ENCODE assay signal across 40 cellular contexts in genomic region chr12:114004402-114004801, GRCh38.
"Had no signal": no experiment of that assay in that cellular context is flagged by ENCODE, and none has a peak within 500 bp of the region (broad histone marks: within the 10 kb centered on the region; RNA-seq: fewer than 3 reads in every experiment).

No MANE protein-coding gene starts in this region.

- H3K4me3 Mint-ChIP-seq: activated naive CD4-positive, alpha-beta T cell treated with anti-CD3 and anti-CD28 coated beads for 36 hours; activated naive CD4-positive, alpha-beta T cell treated with anti-CD3 and anti-CD28 coated beads, Interleukin-2, amount 10 ng/mL, durations not matched to agents 7 days and 5 days; activated naive CD4-positive, alpha-beta T cell treated with anti-CD3 and anti-CD28 coated beads, Interleukin-2, amount 50 U/mL, for 24 hours; activated naive CD8-positive, alpha-beta T cell; activated naive CD8-positive, alpha-beta T cell treated with anti-CD3 and anti-CD28 coated beads for 36 hours; activated naive CD8-positive, alpha-beta T cell treated with anti-CD3 and anti-CD28 coated beads, Interleukin-2, amount 10 ng/mL, durations not matched to agents 7 days and 5 days; activated naive CD8-positive, alpha-beta T cell treated with anti-CD3 and anti-CD28 coated beads, Interleukin-2, amount 50 U/mL, for 24 hours; activated T-cell treated with anti-CD3 and anti-CD28 coated beads, Interleukin-2, amount 50 U/mL, for 24 hours; activated T-cell treated with anti-CD3 and anti-CD28 coated beads, Interleukin-2, amount 50 U/mL, for 4 hours; activated T-cell treated with anti-CD3 and anti-CD28 coated beads, Interleukin-2, amount 50 U/mL, for 72 hours; activated T-helper 1 cell treated with anti-CD3 and anti-CD28 coated beads, Interleukin-12 subunit alpha, Interleukin-12 subunit beta, Interleukin-2, Interleukin-4 antibody, amounts not matched to agents 30 ng/mL and 10 ng/mL and 1 ng/mL, durations not matched to agents 14 hours and 24 hours and 36 hours; activated T-helper 17 cell treated with anti-CD3 and anti-CD28 coated beads, Interleukin-2, amount 50 U/mL, for 72 hours; brain; central memory CD8-positive, alpha-beta T cell had no signal

- H3K4me1 ChIP-seq: adrenal gland, ascending aorta, body of pancreas, breast epithelium had no signal

- H3K27ac Mint-ChIP-seq: activated naive CD4-positive, alpha-beta T cell treated with anti-CD3 and anti-CD28 coated beads for 36 hours; activated naive CD4-positive, alpha-beta T cell treated with anti-CD3 and anti-CD28 coated beads, Interleukin-2, amount 10 ng/mL, durations not matched to agents 7 days and 5 days; activated naive CD4-positive, alpha-beta T cell treated with anti-CD3 and anti-CD28 coated beads, Interleukin-2, amount 50 U/mL, for 24 hours; activated naive CD4-positive, alpha-beta T cell treated with anti-CD3 and anti-CD28 coated beads, Interleukin-2, amount 50 U/mL, for 72 hours; activated naive CD8-positive, alpha-beta T cell; activated naive CD8-positive, alpha-beta T cell treated with anti-CD3 and anti-CD28 coated beads for 36 hours; activated naive CD8-positive, alpha-beta T cell treated with anti-CD3 and anti-CD28 coated beads, Interleukin-2, amount 10 ng/mL, durations not matched to agents 7 days and 5 days; activated naive CD8-positive, alpha-beta T cell treated with anti-CD3 and anti-CD28 coated beads, Interleukin-2, amount 50 U/mL, for 24 hours; activated T-cell treated with anti-CD3 and anti-CD28 coated beads, Interleukin-2, amount 50 U/mL, for 24 hours; activated T-cell treated with anti-CD3 and anti-CD28 coated beads, Interleukin-2, amount 50 U/mL, for 72 hours; activated T-helper 1 cell treated with anti-CD3 and anti-CD28 coated beads, Interleukin-12 subunit alpha, Interleukin-12 subunit beta, Interleukin-2, Interleukin-4 antibody, amounts not matched to agents 30 ng/mL and 10 ng/mL and 1 ng/mL, durations not matched to agents 14 hours and 24 hours and 36 hours; activated T-helper 17 cell treated with anti-CD3 and anti-CD28 coated beads, Interleukin-2, amount 50 U/mL, for 72 hours; activated T-helper 2 cell treated with anti-CD3 and anti-CD28 coated beads, Interferon-gamma antibody, Interleukin-2, Interleukin-4, amounts not matched to agents 10 μg/mL and 5 μg/mL and 100 μg/mL, durations not matched to agents 14 hours and 24 hours and 36 hours; brain had no signal

- H3K36me3 Mint-ChIP-seq: activated naive CD4-positive, alpha-beta T cell treated with anti-CD3 and anti-CD28 coated beads, Interleukin-2, amount 10 ng/mL, durations not matched to agents 7 days and 5 days; activated naive CD4-positive, alpha-beta T cell treated with anti-CD3 and anti-CD28 coated beads, Interleukin-2, amount 50 U/mL, for 24 hours; activated naive CD4-positive, alpha-beta T cell treated with anti-CD3 and anti-CD28 coated beads, Interleukin-2, amount 50 U/mL, for 72 hours; activated naive CD8-positive, alpha-beta T cell; activated naive CD8-positive, alpha-beta T cell treated with anti-CD3 and anti-CD28 coated beads for 36 hours; activated naive CD8-positive, alpha-beta T cell treated with anti-CD3 and anti-CD28 coated beads, Interleukin-2, amount 10 ng/mL, durations not matched to agents 7 days and 5 days; brain had no signal

- H3K9me3 Mint-ChIP-seq: activated naive CD4-positive, alpha-beta T cell treated with anti-CD3 and anti-CD28 coated beads for 36 hours; activated naive CD4-positive, alpha-beta T cell treated with anti-CD3 and anti-CD28 coated beads, Interleukin-2, amount 10 ng/mL, durations not matched to agents 7 days and 5 days; activated naive CD4-positive, alpha-beta T cell treated with anti-CD3 and anti-CD28 coated beads, Interleukin-2, amount 50 U/mL, for 24 hours; activated naive CD8-positive, alpha-beta T cell treated with anti-CD3 and anti-CD28 coated beads for 36 hours; activated naive CD8-positive, alpha-beta T cell treated with anti-CD3 and anti-CD28 coated beads, Interleukin-2, amount 10 ng/mL, durations not matched to agents 7 days and 5 days; activated naive CD8-positive, alpha-beta T cell treated with anti-CD3 and anti-CD28 coated beads, Interleukin-2, amount 50 U/mL, for 24 hours; activated T-cell treated with anti-CD3 and anti-CD28 coated beads, Interleukin-2, amount 50 U/mL, for 24 hours; activated T-cell treated with anti-CD3 and anti-CD28 coated beads, Interleukin-2, amount 50 U/mL, for 4 hours; activated T-cell treated with anti-CD3 and anti-CD28 coated beads, Interleukin-2, amount 50 U/mL, for 72 hours; activated T-helper 1 cell treated with anti-CD3 and anti-CD28 coated beads, Interleukin-12 subunit alpha, Interleukin-12 subunit beta, Interleukin-2, Interleukin-4 antibody, amounts not matched to agents 30 ng/mL and 10 ng/mL and 1 ng/mL, durations not matched to agents 14 hours and 24 hours and 36 hours; activated T-helper 17 cell treated with anti-CD3 and anti-CD28 coated beads, Interleukin-2, amount 50 U/mL, for 72 hours; activated T-helper 2 cell treated with anti-CD3 and anti-CD28 coated beads, Interferon-gamma antibody, Interleukin-2, Interleukin-4, amounts not matched to agents 10 μg/mL and 5 μg/mL and 100 μg/mL, durations not matched to agents 14 hours and 24 hours and 36 hours; brain; central memory CD8-positive, alpha-beta T cell had no signal

- ATAC-seq: activated naive CD4-positive, alpha-beta T cell treated with anti-CD3 and anti-CD28 coated beads, Interleukin-2, amount 50 U/mL, for 72 hours; activated naive CD8-positive, alpha-beta T cell treated with anti-CD3 and anti-CD28 coated beads, Interleukin-2, amount 50 U/mL, for 24 hours; activated T-cell treated with anti-CD3 and anti-CD28 coated beads, Interleukin-2, amount 50 U/mL, for 4 hours; activated T-cell treated with anti-CD3 and anti-CD28 coated beads, Interleukin-2, amount 50 U/mL, for 72 hours; activated T-helper 17 cell treated with anti-CD3 and anti-CD28 coated beads, Interleukin-2, amount 50 U/mL, for 72 hours; body of pancreas had no signal

- H3K27me3 ChIP-seq: ascending aorta, body of pancreas, brain microvascular endothelial cell had no signal

- H3K36me3 ChIP-seq: adrenal gland, ascending aorta, brain microvascular endothelial cell, breast epithelium, cardiac muscle cell had no signal

- H3K4me3 ChIP-seq: adrenal gland, ascending aorta, body of pancreas, breast epithelium, cardiac muscle cell had no signal

- DNase-seq: activated effector memory CD4-positive, alpha-beta T cell treated with anti-CD3 and anti-CD28 coated beads, Interleukin-2, amount 50 U/mL, for 16 hours; activated effector memory CD4-positive, alpha-beta T cell treated with Interleukin-2 at 50 U/mL for 16 hours; activated gamma-delta T cell; activated gamma-delta T cell treated with Interleukin-2 at 50 U/mL for 16 hours; activated naive CD4-positive, alpha-beta T cell; activated naive CD4-positive, alpha-beta T cell treated with anti-CD3 and anti-CD28 coated beads for 36 hours; activated naive CD4-positive, alpha-beta T cell treated with anti-CD3 and anti-CD28 coated beads, Interleukin-2, amount 10 ng/mL, durations not matched to agents 7 days and 5 days; activated naive CD4-positive, alpha-beta T cell treated with anti-CD3 and anti-CD28 coated beads, Interleukin-2, amount 50 U/mL, for 16 hours; activated naive CD4-positive, alpha-beta T cell treated with Interleukin-2 at 50 U/mL for 16 hours; activated naive CD8-positive, alpha-beta T cell treated with anti-CD3 and anti-CD28 coated beads for 36 hours; activated naive CD8-positive, alpha-beta T cell treated with anti-CD3 and anti-CD28 coated beads, Interleukin-2, amount 10 ng/mL, durations not matched to agents 7 days and 5 days; activated naive CD8-positive, alpha-beta T cell treated with anti-CD3 and anti-CD28 coated beads, Interleukin-2, amount 50 U/mL, for 24 hours; activated T-cell treated with anti-CD3 and anti-CD28 coated beads for 4 hours; activated T-cell treated with anti-CD3 and anti-CD28 coated beads, Interleukin-2, amount 50 U/mL, for 1 hour; activated T-cell treated with anti-CD3 and anti-CD28 coated beads, Interleukin-2, amount 50 U/mL, for 24 hours; activated T-cell treated with anti-CD3 and anti-CD28 coated beads, Interleukin-2, amount 50 U/mL, for 4 hours; activated T-cell treated with anti-CD3 and anti-CD28 coated beads, Interleukin-2, amount 50 U/mL, for 48 hours; activated T-cell treated with anti-CD3 and anti-CD28 coated beads, Interleukin-2, amount 50 U/mL, for 72 hours; adrenal gland; amniotic stem cell; amygdala; anterior cingulate cortex; aorta; body of pancreas; brain microvascular endothelial cell; caudate nucleus; central memory CD4-positive, alpha-beta T cell; cerebellar nuclear complex had no signal

- FAIRE-seq: astrocyte had no signal

- H3K27ac ChIP-seq: adrenal gland, ascending aorta, body of pancreas, brain microvascular endothelial cell, breast epithelium, cardiac muscle cell had no signal

- H3K4me1 Mint-ChIP-seq: activated naive CD4-positive, alpha-beta T cell treated with anti-CD3 and anti-CD28 coated beads, Interleukin-2, amount 10 ng/mL, durations not matched to agents 7 days and 5 days; activated naive CD4-positive, alpha-beta T cell treated with anti-CD3 and anti-CD28 coated beads, Interleukin-2, amount 50 U/mL, for 24 hours; activated naive CD8-positive, alpha-beta T cell treated with anti-CD3 and anti-CD28 coated beads for 36 hours; activated naive CD8-positive, alpha-beta T cell treated with anti-CD3 and anti-CD28 coated beads, Interleukin-2, amount 10 ng/mL, durations not matched to agents 7 days and 5 days; activated naive CD8-positive, alpha-beta T cell treated with anti-CD3 and anti-CD28 coated beads, Interleukin-2, amount 50 U/mL, for 24 hours; activated T-helper 17 cell treated with anti-CD3 and anti-CD28 coated beads, Interleukin-2, amount 50 U/mL, for 72 hours; brain; central memory CD8-positive, alpha-beta T cell had no signal

- H3K9me3 ChIP-seq: adrenal gland, ascending aorta, body of pancreas, breast epithelium had no signal
